19 cellular contexts compared by ENCODE assay signal in genomic region chr7:1509226-1509625, GRCh38.
"Had no signal": no experiment of that assay in that cellular context is flagged by ENCODE, and none has a peak within 500 bp of the region (broad histone marks: within the 10 kb centered on the region; RNA-seq: fewer than 3 reads in every experiment).

No MANE protein-coding gene starts in this region.

- H3K9me3 ChIP-seq: gastrocnemius medialis, heart left ventricle, left lung, pancreas, SK-N-SH, spleen, tibial artery had no signal

- H3K27me3 ChIP-seq: gastrocnemius medialis, heart left ventricle, pancreas, tibial artery had no signal

- H3K36me3 ChIP-seq: gastrocnemius medialis, heart left ventricle, left lung, pancreas, spleen, tibial artery had no signal

- ATAC-seq: activated CD4-positive, CD25-positive, alpha-beta regulatory T cell treated with anti-CD3 and anti-CD28 coated beads, Interleukin-2, amount 50 U/mL, for 24 hours; activated T-cell treated with anti-CD3 and anti-CD28 coated beads, Interleukin-2, amount 50 U/mL, for 4 hours; esophagus mucosa; gastrocnemius medialis; heart left ventricle; left lung; stimulated activated memory B cell treated with anti-CD40 and anti-IgM and Interleukin-4, amounts not matched to agents 10 μg/mL and 1 μg/mL and 100 μg/mL, for 72 hours; T-cell had no signal

- H3K36me3 Mint-ChIP-seq: activated naive CD4-positive, alpha-beta T cell treated with anti-CD3 and anti-CD28 coated beads, Interleukin-2, amount 10 ng/mL, durations not matched to agents 7 days and 5 days; stimulated activated memory B cell treated with anti-CD40 and anti-IgM and Interleukin-4, amounts not matched to agents 10 μg/mL and 1 μg/mL and 100 μg/mL, for 72 hours; T-cell had no signal

- H3K27ac ChIP-seq: heart left ventricle, left lung, spleen, tibial artery had no signal

- H3K27me3 Mint-ChIP-seq: stimulated activated memory B cell treated with anti-CD40 and anti-IgM and Interleukin-4, amounts not matched to agents 10 μg/mL and 1 μg/mL and 100 μg/mL, for 72 hours had no signal

- H3K9ac ChIP-seq: SK-N-SH had no signal

- H3K27ac Mint-ChIP-seq: dendritic cell treated with granulocyte-macrophage colony-stimulating factor and Interleukin-4, amounts not matched to agents 40 ng/mL and 50 ng/mL, for 4 days; stimulated activated memory B cell treated with anti-CD40 and anti-IgM and Interleukin-4, amounts not matched to agents 10 μg/mL and 1 μg/mL and 100 μg/mL, for 72 hours had no signal

- H3K4me3 ChIP-seq: gastrocnemius medialis, heart left ventricle, left lung, spleen, tibial artery had no signal

- H3K4me3 Mint-ChIP-seq: activated naive CD4-positive, alpha-beta T cell treated with anti-CD3 and anti-CD28 coated beads, Interleukin-2, amount 10 ng/mL, durations not matched to agents 7 days and 5 days; activated T-cell treated with anti-CD3 and anti-CD28 coated beads, Interleukin-2, amount 50 U/mL, for 4 hours; dendritic cell treated with granulocyte-macrophage colony-stimulating factor and Interleukin-4, amounts not matched to agents 40 ng/mL and 50 ng/mL, for 4 days; stimulated activated memory B cell treated with anti-CD40 and anti-IgM and Interleukin-4, amounts not matched to agents 10 μg/mL and 1 μg/mL and 100 μg/mL, for 72 hours had no signal

- DNase-seq: activated CD4-positive, alpha-beta T cell treated with anti-CD3 and anti-CD28 coated beads, Interleukin-2, amount 50 U/mL, for 48 hours; activated effector memory CD4-positive, alpha-beta T cell treated with Interleukin-2 at 50 U/mL for 16 hours; activated naive CD4-positive, alpha-beta T cell treated with anti-CD3 and anti-CD28 coated beads, Interleukin-2, amount 10 ng/mL, durations not matched to agents 7 days and 5 days; activated T-cell treated with anti-CD3 and anti-CD28 coated beads, Interleukin-2, amount 50 U/mL, for 4 hours; effector CD8-positive, alpha-beta T cell; gastrocnemius medialis; heart left ventricle; SK-N-SH; spleen; stimulated activated CD4-positive, alpha-beta T cell treated with anti-CD3 and anti-CD28 coated beads, Interleukin-4, amount 100 ng/mL, for 4 hours; T-cell; T1000; tibial artery had no signal

- H3K9me3 Mint-ChIP-seq: activated naive CD4-positive, alpha-beta T cell treated with anti-CD3 and anti-CD28 coated beads, Interleukin-2, amount 10 ng/mL, durations not matched to agents 7 days and 5 days; activated T-cell treated with anti-CD3 and anti-CD28 coated beads, Interleukin-2, amount 50 U/mL, for 4 hours; dendritic cell treated with granulocyte-macrophage colony-stimulating factor and Interleukin-4, amounts not matched to agents 40 ng/mL and 50 ng/mL, for 4 days; stimulated activated memory B cell treated with anti-CD40 and anti-IgM and Interleukin-4, amounts not matched to agents 10 μg/mL and 1 μg/mL and 100 μg/mL, for 72 hours; T-cell had no signal

- H3K4me2 ChIP-seq: SK-N-SH had no signal
